In genomic region chr10:99958287-99958686, GRCh38 we compare ENCODE assay signal across 29 cellular contexts. TPM values are rescaled to one million over a fixed set of nuclear protein-coding genes. Genes with fewer than 3 reads are reported as not detected.
DNase-seq lines count a peak whose midpoint lies in the region; ATAC-seq and TF ChIP-seq lines count a peak whose summit lies in the region.
"Had no signal": no experiment of that assay in that cellular context is flagged by ENCODE, and none has a peak within 500 bp of the region (broad histone marks: within the 10 kb centered on the region; RNA-seq: fewer than 3 reads in every experiment).

No MANE protein-coding gene starts in this region.

- H3K23ac ChIP-seq in IMR-90 (ENCODE audit: low read depth, low read length), result no peak overlapping the region

- no TSS peak for BruUV-seq in IMR-90 (replicated peaks; lab: Mats Ljungman, UMichigan)

- no peak overlapping the region for H2BK15ac ChIP-seq in IMR-90 (ENCODE audit: low read depth, low read length)

- H3K4ac ChIP-seq in IMR-90 (ENCODE audit: low read depth, low read length), result no peak overlapping the region

- peak overlapping the region; percentile 56 for H3K27ac Mint-ChIP-seq in mesothelial cell of epicardium
- H3K27ac Mint-ChIP-seq: CD4-positive, CD25-positive, alpha-beta regulatory T cell; nephron progenitor cell had no signal

- H3K9me3 ChIP-seq in IMR-90 (ENCODE audit: control insufficient read depth, insufficient read depth, low read length) (no peaks in the 10 kb centered on the region), transverse colon (no peaks in the 10 kb centered on the region)
- H3K9me3 ChIP-seq: body of pancreas, mucosa of descending colon, pancreas, thoracic aorta had no signal

- H3K36me3 ChIP-seq in IMR-90 (ENCODE audit: control insufficient read depth, insufficient read depth, low read length), result peaks cover 18% of the 10 kb centered on the region
- peaks cover 0 to 19% (median 4%) of the 10 kb centered on the region in 4 donors for H3K36me3 ChIP-seq in transverse colon

- H4K20me1 ChIP-seq in IMR-90 (ENCODE audit: insufficient read depth, low read length), result peaks cover 16% of the 10 kb centered on the region

- no peaks in the 10 kb centered on the region for H3K9me3 Mint-ChIP-seq in mesothelial cell of epicardium
- H3K9me3 Mint-ChIP-seq: activated T-cell treated with anti-CD3 and anti-CD28 coated beads, Interleukin-2, amount 50 U/mL, for 4 hours had no signal

- H3K27ac ChIP-seq in IMR-90 (ENCODE audit: insufficient read depth, low read length) (no peak overlapping the region), transverse colon (peak overlapping the region; percentile 15 to 56 (median 48))
- H3K27ac ChIP-seq: body of pancreas, epithelial cell of prostate, HL-60, pancreas, PC-9, thoracic aorta, VCaP had no signal

- H2BK5ac ChIP-seq in IMR-90 (ENCODE audit: low read depth, low read length, poor library complexity, severe bottlenecking), result no peak overlapping the region

- TF ChIP-seq RAD21 in IMR-90 (IDR thresholded peaks at IDR 0.05; ENCODE audit: low read length), result no peak

- no peak overlapping the region for H3K18ac ChIP-seq in IMR-90 (ENCODE audit: low read depth, low read length)

- intact Hi-C loops in IMR-90 (cut with micrococcal nuclease) (no loop called here), transverse colon (cut with DNase I; ENCODE audit: low total_unique reads) (no loop called here)

- no peak for TF ChIP-seq EP300 in transverse colon (IDR thresholded peaks at IDR 0.05; ENCODE audit: low read depth)

- CTCF ChIA-PET in IMR-90 (lab: Yijun Ruan, JAX), result interaction anchor here (1.1 kb wide), 1 partner anchor 52 kb away, joined by 3 read pairs; the partner anchor contains the start of gene DNMBP

- in situ Hi-C loops in IMR-90 (cut with MboI; ENCODE audit: low sequenced_read_pairs), result no loop called here
- in situ Hi-C loops in transverse colon (cut with MboI; ENCODE audit: low pct_ligation_motif_present in 1 of 4, low pct_unique_long_range_greater_than_20kb in 1 of 4, low sequenced_read_pairs in 3 of 4), result no loop called here

- H3K9ac ChIP-seq in IMR-90 (ENCODE audit: low read depth, low read length), result no peak overlapping the region

- H2BK20ac ChIP-seq in IMR-90 (ENCODE audit: low read depth, low read length), result no peak overlapping the region

- peaks cover 29% of the 10 kb centered on the region for H3K36me3 Mint-ChIP-seq in mesothelial cell of epicardium

- H2AK5ac ChIP-seq in IMR-90 (ENCODE audit: low read depth, low read length), result no peak overlapping the region

- H3K56ac ChIP-seq in IMR-90 (ENCODE audit: extremely low read depth, insufficient read depth, low read length), result no peak overlapping the region

- no peak overlapping the region for H3K14ac ChIP-seq in IMR-90 (replicated peaks; ENCODE audit: low read depth, low read length)

- peaks cover 7% of the 10 kb centered on the region for H3K4me1 Mint-ChIP-seq in mesothelial cell of epicardium
- H3K4me1 Mint-ChIP-seq: nephron progenitor cell had no signal

- TF ChIP-seq CTCF in IMR-90 (conservative IDR thresholded peaks at IDR 0.05; ENCODE audit: low read depth, low read length) (no peak), mesothelial cell of epicardium (IDR thresholded peaks at IDR 0.05; ENCODE audit: unreplicated experiment) (no peak), transverse colon (IDR thresholded peaks at IDR 0.05) (no peak)

- no peak overlapping the region for H4K91ac ChIP-seq in IMR-90 (ENCODE audit: insufficient read depth, low read depth, low read length)

- H2AFZ ChIP-seq in IMR-90 (replicated peaks; ENCODE audit: low read length, poor library complexity), result no peak overlapping the region
- H2AFZ ChIP-seq: PC-9 had no signal

- H3K4me3 ChIP-seq in IMR-90 (ENCODE audit: insufficient read depth, low read depth, low read length) (no peak overlapping the region), transverse colon (no peak overlapping the region)
- H3K4me3 ChIP-seq: body of pancreas, mucosa of descending colon, pancreas, PC-9, thoracic aorta had no signal

- no peaks in the 10 kb centered on the region for H3K9me1 ChIP-seq in IMR-90 (ENCODE audit: insufficient read depth, low read length)

- dilution Hi-C loops in IMR-90 (cut with HindIII; ENCODE audit: low sequenced_read_pairs, unreplicated experiment), result no loop called here

- H2BK120ac ChIP-seq in IMR-90 (ENCODE audit: low read depth, low read length), result no peak overlapping the region

- H4K5ac ChIP-seq in IMR-90 (ENCODE audit: low read depth, low read length), result no peak overlapping the region

- H3K4me1 ChIP-seq in IMR-90 (ENCODE audit: control insufficient read depth, insufficient read depth, low read length) (no peaks in the 10 kb centered on the region; the same call in 1 of the 2 replicates), transverse colon (peaks cover 0 to 6% (median 3%) of the 10 kb centered on the region in 4 donors)
- H3K4me1 ChIP-seq: body of pancreas, pancreas had no signal

- no peak for TF ChIP-seq POLR2A in IMR-90 (IDR thresholded peaks at IDR 0.05; ENCODE audit: low read depth, low read length)
- TF ChIP-seq POLR2A in transverse colon (IDR thresholded peaks at IDR 0.05), result no peak

- H3K79me1 ChIP-seq in IMR-90 (ENCODE audit: low read depth in 1 of 2, low read length in 2 of 2), result peaks cover 28 to 46% of the 10 kb centered on the region in 2 experiments

- POLR2A ChIA-PET in IMR-90 (lab: Charles Lee; ENCODE audit: unreplicated experiment), result no interaction called here

- no peak overlapping the region for H3K4me2 ChIP-seq in IMR-90 (ENCODE audit: low read depth, low read length)
- H3K4me2 ChIP-seq: PC-9 had no signal

- H2AK9ac ChIP-seq in IMR-90 (replicated peaks; ENCODE audit: low read depth, low read length, poor library complexity), result no peak overlapping the region

- no CpG with 5 or more reads among the region's 2 CpGs for WGBS in IMR-90 (ENCODE audit: extremely low coverage in 2 of 2, insufficient read length in 1 of 2), 2 experiments
- WGBS in transverse colon (ENCODE audit: low coverage in 1 of 2), 2 donors, result 13 to 37% methylated on average over 2 of the region's 2 CpGs

- H3K27me3 ChIP-seq in IMR-90 (ENCODE audit: control insufficient read depth, insufficient read depth, low read length) (no peaks in the 10 kb centered on the region), transverse colon (no peaks in the 10 kb centered on the region)
- H3K27me3 ChIP-seq: body of pancreas, pancreas had no signal

- DNase-seq in IMR-90 (peak; percentile 67), fibroblast of gingiva (ENCODE audit: low read depth) (peak; percentile 43), mesothelial cell of epicardium (ENCODE audit: low spot score in 2 of 2, unreplicated experiment in 2 of 2) (no peak), transverse colon (no peak), NCI-H526 (lab: John Stamatoyannopoulos, UW) (no peak), SKM-1 treated with dmso at 0.1 percent for 144 hours (lab: John Stamatoyannopoulos, UW; ENCODE audit: unreplicated experiment) (no peak), NCI-H2081 treated with DMSO at 0.1 percent for 48 hours (lab: John Stamatoyannopoulos, UW) (no peak)
- DNase-seq: activated CD4-positive, alpha-beta T cell treated with anti-CD3 and anti-CD28 coated beads for 48 hours; activated gamma-delta T cell treated with Interleukin-2 at 50 U/mL for 16 hours; activated T-cell treated with anti-CD3 and anti-CD28 coated beads, Interleukin-2, amount 50 U/mL, for 4 hours; body of pancreas; CD4-positive, CD25-positive, alpha-beta regulatory T cell; cerebellar nuclear complex; Karpas-422; mucosa of descending colon; NCI-H1694; NCI-H2171 treated with DMSO at 0.1 percent for 48 hours; NCI-H510A treated with DMSO at 0.1 percent for 48 hours; nephron progenitor cell; pancreas; PC-9; right cardiac atrium; Right ventricle myocardium superior; stimulated activated naive CD4-positive, alpha-beta T cell had no signal

- H3K4me3 Mint-ChIP-seq in mesothelial cell of epicardium, result no peak overlapping the region
- H3K4me3 Mint-ChIP-seq: activated T-cell treated with anti-CD3 and anti-CD28 coated beads, Interleukin-2, amount 50 U/mL, for 4 hours; CD4-positive, CD25-positive, alpha-beta regulatory T cell; nephron progenitor cell had no signal

- H4K8ac ChIP-seq in IMR-90 (ENCODE audit: low read depth in 2 of 2, low read length in 2 of 2), result no peak overlapping the region

- ATAC-seq in IMR-90 (ENCODE audit: low read depth) (peak; percentile 65; the same call in 1 of the 2 replicates), HG02798 (IDR thresholded peaks at IDR 0.05; ENCODE audit: poor library complexity, unreplicated experiment) (no peak)
- ATAC-seq: activated T-cell treated with anti-CD3 and anti-CD28 coated beads, Interleukin-2, amount 50 U/mL, for 4 hours; body of pancreas; mucosa of descending colon; pancreas; right cardiac atrium had no signal

- H3K27me3 Mint-ChIP-seq in mesothelial cell of epicardium (ENCODE audit: low read depth), result no peaks in the 10 kb centered on the region

TF ChIP-seq in IMR-90, 13 proteins besides CTCF, POLR2A, EP300 and RAD21:
- TF ChIP-seq BHLHE40 (IDR thresholded peaks at IDR 0.05; ENCODE audit: low read depth, low read length) (peak; percentile 52), RFX5 (IDR thresholded peaks at IDR 0.05; ENCODE audit: low read depth, low read length) (no peak)

RNA-seq across cellular contexts. Expression of gene DNMBP, which starts 51.5 kb away (rescaled TPM):
- 10.9 and 13.6 TPM in 2 replicates for total RNA-seq in IMR-90 (2012; rRNA removed)
- 13.6 and 14.3 TPM in 2 replicates for polyA plus RNA-seq in IMR-90 (2012; rRNA removed)
- 6.4 and 7.7 TPM in 2 replicates for polyA plus RNA-seq in IMR-90 (2012; cell fraction: cytosol; rRNA removed)
- polyA plus RNA-seq in IMR-90 (2012; cell fraction: nucleus; rRNA removed; ENCODE audit: low replicate concordance), result 22.1 and 44.3 TPM in 2 replicates
- total RNA-seq in mesothelial cell of epicardium, result 34.7 to 35.8 TPM (median 35.3 TPM) in 3 replicates
- total RNA-seq in transverse colon, result 10 to 100 TPM; 38.5 to 68.5 (median 48.0) TPM

Comparison
In these comparisons a context has a peak if more than half of its experiments do, and no peak if none do; other contexts are left out.
1. DNase-seq: peak in IMR-90 (single experiment) and fibroblast of gingiva (single experiment); none in mesothelial cell of epicardium (0 of 2), transverse colon (single experiment), NCI-H526 (0 of 2), SKM-1 treated with dmso at 0.1 percent for 144 hours (single experiment) and NCI-H2081 treated with DMSO at 0.1 percent for 48 hours (single experiment).